Comparison of ENCODE assay signal across 8 cellular contexts in genomic region chr13:99432637-99433542, GRCh38.
A peak's percentile ranks its signal among the peaks of the same experiment; 100 is the strongest.
DNase-seq lines count a peak whose midpoint lies in the region; ATAC-seq and TF ChIP-seq lines count a peak whose summit lies in the region.

No MANE protein-coding gene starts in this region.

- no peak overlapping the region for H3K27ac ChIP-seq in AG04450 (ENCODE audit: low read depth, low read length)

- POLR2A ChIA-PET in AG04450 (lab: Yijun Ruan, JAX) = no interaction called here

- in situ Hi-C loops in astrocyte of the cerebellum (cut with HindIII; ENCODE audit: low sequenced_read_pairs) = loop anchor here (10.0 kb wide), 1 partner anchor 168 kb away; no protein-coding TSS in a partner anchor
- in situ Hi-C loops in G401 (cut with HindIII; ENCODE audit: low sequenced_read_pairs) = no loop called here

- TF ChIP-seq CTCF in AG04450 (IDR thresholded peaks at IDR 0.05; ENCODE audit: low read depth, low read length) = no peak
- TF ChIP-seq CTCF in astrocyte of the cerebellum (IDR thresholded peaks at IDR 0.05; ENCODE audit: low read depth, low read length, missing control alignments) = no peak

- DNase-seq in AG04450 (ENCODE audit: low read depth, low spot score) (no peak), T-helper 22 cell (ENCODE audit: low read depth) (peak; percentile 86), astrocyte of the cerebellum (ENCODE audit: low read depth) (no peak), islet precursor cell (peak; percentile 95), G401 (ENCODE audit: low spot score) (no peak)
- peak; percentile 60 to 91 (median 72) for DNase-seq in stimulated activated CD4-positive, alpha-beta T cell treated with anti-CD3 and anti-CD28 coated beads, Interleukin-1b, Interleukin-23, amount 100 ng/mL, for 24 hours (ENCODE audit: low read depth in 4 of 4, low spot score in 1 of 4)

- H3K9me3 ChIP-seq in AG04450 (ENCODE audit: control insufficient read depth, insufficient read depth, low read length) = no peaks in the 10 kb centered on the region

- ATAC-seq in GM19395 (IDR thresholded peaks at IDR 0.05; ENCODE audit: unreplicated experiment) (peak; percentile 62), HG03460 (IDR thresholded peaks at IDR 0.05; ENCODE audit: unreplicated experiment) (peak; percentile 52)

- CTCF ChIA-PET in AG04450 (lab: Charles Lee) = interaction anchor here (6.5 to 11.6 kb wide), 2 partner anchors 163 to 258 kb away, joined by 123 to 767 read pairs; no protein-coding TSS in a partner anchor

- H3K27me3 ChIP-seq in AG04450 (ENCODE audit: control insufficient read depth, insufficient read depth, low read length) = no peaks in the 10 kb centered on the region

- H3K4me3 ChIP-seq in AG04450 (ENCODE audit: low read depth, low read length) = peak overlapping the region; percentile 11
- H3K4me3 ChIP-seq in astrocyte of the cerebellum (ENCODE audit: low read depth, low read length) = peak overlapping the region; percentile 5

Comparison
In these comparisons a context has a peak if more than half of its experiments do, and no peak if none do; other contexts are left out.
1. DNase-seq: peak in T-helper 22 cell (single experiment), islet precursor cell (single experiment) and stimulated activated CD4-positive, alpha-beta T cell treated with anti-CD3 and anti-CD28 coated beads, Interleukin-1b, Interleukin-23, amount 100 ng/mL, for 24 hours (4 of 4); none in AG04450 (single experiment), astrocyte of the cerebellum (single experiment) and G401 (single experiment).